1 cellular context compared by ENCODE assay signal in the genomic region with DNA sequence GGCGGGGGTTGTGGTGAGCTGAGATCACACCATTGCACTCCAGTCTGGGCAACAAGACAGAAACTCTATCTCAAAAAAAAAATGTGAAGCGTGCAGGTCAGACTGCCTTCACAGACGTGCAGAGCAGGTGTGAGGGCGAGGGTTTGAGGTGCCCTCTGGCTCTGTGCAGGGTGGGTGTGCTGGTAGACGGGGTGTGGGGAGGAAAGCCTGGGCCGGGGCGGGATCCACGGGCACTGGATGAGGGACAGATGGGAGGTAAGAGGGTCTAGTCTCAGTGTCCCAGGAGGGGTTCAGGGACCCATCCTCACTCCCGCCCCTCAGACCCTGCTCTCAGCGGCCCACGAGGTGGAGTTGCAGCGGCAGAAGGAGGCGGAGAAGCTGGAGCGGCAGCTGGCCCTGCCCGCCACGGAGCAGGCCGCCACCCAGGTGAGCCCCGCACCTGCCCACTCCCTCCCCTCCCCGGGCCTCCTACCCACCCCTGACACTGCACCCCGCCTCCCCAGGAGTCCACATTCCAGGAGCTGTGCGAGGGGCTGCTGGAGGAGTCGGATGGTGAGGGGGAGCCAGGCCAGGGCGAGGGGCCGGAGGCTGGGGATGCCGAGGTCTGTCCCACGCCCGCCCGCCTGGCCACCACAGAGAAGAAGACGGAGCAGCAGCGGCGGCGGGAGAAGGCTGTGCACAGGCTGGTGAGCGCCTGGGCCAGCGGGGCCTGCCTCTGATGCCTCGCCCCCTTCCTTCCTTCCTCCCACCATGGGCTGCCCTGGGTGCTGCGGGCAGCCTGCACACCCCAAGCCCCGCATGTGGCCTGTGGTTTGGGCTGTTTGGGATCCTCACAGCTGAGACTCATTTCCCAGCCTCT.
TF ChIP-seq lines count a peak whose summit lies in the region.

No MANE protein-coding gene starts in this region.

TF ChIP-seq in GM23338, 12 proteins besides CTCF, POLR2A, EP300 and RAD21 (continued from another document):
- TF ChIP-seq, protein P1, sequence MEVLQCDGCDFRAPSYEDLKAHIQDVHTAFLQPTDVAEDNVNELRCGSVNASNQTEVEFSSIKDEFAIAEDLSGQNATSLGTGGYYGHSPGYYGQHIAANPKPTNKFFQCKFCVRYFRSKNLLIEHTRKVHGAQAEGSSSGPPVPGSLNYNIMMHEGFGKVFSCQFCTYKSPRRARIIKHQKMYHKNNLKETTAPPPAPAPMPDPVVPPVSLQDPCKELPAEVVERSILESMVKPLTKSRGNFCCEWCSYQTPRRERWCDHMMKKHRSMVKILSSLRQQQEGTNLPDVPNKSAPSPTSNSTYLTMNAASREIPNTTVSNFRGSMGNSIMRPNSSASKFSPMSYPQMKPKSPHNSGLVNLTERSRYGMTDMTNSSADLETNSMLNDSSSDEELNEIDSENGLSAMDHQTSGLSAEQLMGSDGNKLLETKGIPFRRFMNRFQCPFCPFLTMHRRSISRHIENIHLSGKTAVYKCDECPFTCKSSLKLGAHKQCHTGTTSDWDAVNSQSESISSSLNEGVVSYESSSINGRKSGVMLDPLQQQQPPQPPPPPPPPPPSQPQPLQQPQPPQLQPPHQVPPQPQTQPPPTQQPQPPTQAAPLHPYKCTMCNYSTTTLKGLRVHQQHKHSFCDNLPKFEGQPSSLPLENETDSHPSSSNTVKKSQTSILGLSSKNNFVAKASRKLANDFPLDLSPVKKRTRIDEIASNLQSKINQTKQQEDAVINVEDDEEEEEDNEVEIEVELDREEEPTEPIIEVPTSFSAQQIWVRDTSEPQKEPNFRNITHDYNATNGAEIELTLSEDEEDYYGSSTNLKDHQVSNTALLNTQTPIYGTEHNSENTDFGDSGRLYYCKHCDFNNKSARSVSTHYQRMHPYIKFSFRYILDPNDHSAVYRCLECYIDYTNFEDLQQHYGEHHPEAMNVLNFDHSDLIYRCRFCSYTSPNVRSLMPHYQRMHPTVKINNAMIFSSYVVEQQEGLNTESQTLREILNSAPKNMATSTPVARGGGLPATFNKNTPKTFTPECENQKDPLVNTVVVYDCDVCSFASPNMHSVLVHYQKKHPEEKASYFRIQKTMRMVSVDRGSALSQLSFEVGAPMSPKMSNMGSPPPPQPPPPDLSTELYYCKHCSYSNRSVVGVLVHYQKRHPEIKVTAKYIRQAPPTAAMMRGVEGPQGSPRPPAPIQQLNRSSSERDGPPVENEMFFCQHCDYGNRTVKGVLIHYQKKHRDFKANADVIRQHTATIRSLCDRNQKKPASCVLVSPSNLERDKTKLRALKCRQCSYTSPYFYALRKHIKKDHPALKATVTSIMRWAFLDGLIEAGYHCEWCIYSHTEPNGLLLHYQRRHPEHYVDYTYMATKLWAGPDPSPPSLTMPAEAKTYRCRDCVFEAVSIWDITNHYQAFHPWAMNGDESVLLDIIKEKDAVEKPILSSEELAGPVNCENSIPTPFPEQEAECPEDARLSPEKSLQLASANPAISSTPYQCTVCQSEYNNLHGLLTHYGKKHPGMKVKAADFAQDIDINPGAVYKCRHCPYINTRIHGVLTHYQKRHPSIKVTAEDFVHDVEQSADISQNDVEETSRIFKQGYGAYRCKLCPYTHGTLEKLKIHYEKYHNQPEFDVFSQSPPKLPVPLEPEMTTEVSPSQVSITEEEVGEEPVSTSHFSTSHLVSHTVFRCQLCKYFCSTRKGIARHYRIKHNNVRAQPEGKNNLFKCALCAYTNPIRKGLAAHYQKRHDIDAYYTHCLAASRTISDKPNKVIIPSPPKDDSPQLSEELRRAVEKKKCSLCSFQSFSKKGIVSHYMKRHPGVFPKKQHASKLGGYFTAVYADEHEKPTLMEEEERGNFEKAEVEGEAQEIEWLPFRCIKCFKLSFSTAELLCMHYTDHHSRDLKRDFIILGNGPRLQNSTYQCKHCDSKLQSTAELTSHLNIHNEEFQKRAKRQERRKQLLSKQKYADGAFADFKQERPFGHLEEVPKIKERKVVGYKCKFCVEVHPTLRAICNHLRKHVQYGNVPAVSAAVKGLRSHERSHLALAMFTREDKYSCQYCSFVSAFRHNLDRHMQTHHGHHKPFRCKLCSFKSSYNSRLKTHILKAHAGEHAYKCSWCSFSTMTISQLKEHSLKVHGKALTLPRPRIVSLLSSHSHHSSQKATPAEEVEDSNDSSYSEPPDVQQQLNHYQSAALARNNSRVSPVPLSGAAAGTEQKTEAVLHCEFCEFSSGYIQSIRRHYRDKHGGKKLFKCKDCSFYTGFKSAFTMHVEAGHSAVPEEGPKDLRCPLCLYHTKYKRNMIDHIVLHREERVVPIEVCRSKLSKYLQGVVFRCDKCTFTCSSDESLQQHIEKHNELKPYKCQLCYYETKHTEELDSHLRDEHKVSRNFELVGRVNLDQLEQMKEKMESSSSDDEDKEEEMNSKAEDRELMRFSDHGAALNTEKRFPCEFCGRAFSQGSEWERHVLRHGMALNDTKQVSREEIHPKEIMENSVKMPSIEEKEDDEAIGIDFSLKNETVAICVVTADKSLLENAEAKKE (CRISPR knock-in tag; IDR thresholded peaks at IDR 0.05), result no peak
- no peak for TF ChIP-seq NANOG (IDR thresholded peaks at IDR 0.05; ENCODE audit: borderline replicate concordance)
TF ChIP-seq in GM23338: peak in this region for 0.
